In genomic region chrX:1355800-1356148, GRCh38 we compare ENCODE assay signal across 1 cellular context.
TF ChIP-seq lines count a peak whose summit lies in the region.

No MANE protein-coding gene starts in this region.

TF ChIP-seq in GM12878, 131 proteins besides CTCF, POLR2A, EP300 and RAD21:
- TF ChIP-seq SMAD1 (IDR thresholded peaks at IDR 0.05; ENCODE audit: low read depth, partially characterized antibody) = no peak
- TF ChIP-seq JUNB (IDR thresholded peaks at IDR 0.05) = no peak
- TF ChIP-seq ZNF384 (IDR thresholded peaks at IDR 0.05; ENCODE audit: borderline replicate concordance, low read depth, low read length) = no peak
- no peak for TF ChIP-seq BCLAF1 (IDR thresholded peaks at IDR 0.05)
- TF ChIP-seq CEBPB (IDR thresholded peaks at IDR 0.05; ENCODE audit: borderline replicate concordance in 1 of 2, low read depth in 2 of 2, low read length in 2 of 2) = no peak
- TF ChIP-seq SUPT20H (IDR thresholded peaks at IDR 0.05; ENCODE audit: borderline replicate concordance, control insufficient read depth, low read depth, low read length) = no peak
- no peak for TF ChIP-seq CEBPZ (IDR thresholded peaks at IDR 0.05; ENCODE audit: low read depth, low read length)
- no peak for TF ChIP-seq HSF1 (IDR thresholded peaks at IDR 0.05; ENCODE audit: low read depth, low read length)
- TF ChIP-seq MTA3 (IDR thresholded peaks at IDR 0.05; ENCODE audit: borderline replicate concordance, low read length) = no peak
- TF ChIP-seq MYB (IDR thresholded peaks at IDR 0.05; ENCODE audit: borderline replicate concordance, low read depth, low read length) = no peak
- TF ChIP-seq NR2C1 (IDR thresholded peaks at IDR 0.05) = no peak
- no peak for TF ChIP-seq HDAC2 (IDR thresholded peaks at IDR 0.05)
- no peak for TF ChIP-seq ATF3 (IDR thresholded peaks at IDR 0.05; ENCODE audit: borderline replicate concordance, extremely low read depth, low read depth, low read length)
TF ChIP-seq in GM12878: peak in this region for 0.
